ENCODE assay signal across 15 cellular contexts in the genomic region with DNA sequence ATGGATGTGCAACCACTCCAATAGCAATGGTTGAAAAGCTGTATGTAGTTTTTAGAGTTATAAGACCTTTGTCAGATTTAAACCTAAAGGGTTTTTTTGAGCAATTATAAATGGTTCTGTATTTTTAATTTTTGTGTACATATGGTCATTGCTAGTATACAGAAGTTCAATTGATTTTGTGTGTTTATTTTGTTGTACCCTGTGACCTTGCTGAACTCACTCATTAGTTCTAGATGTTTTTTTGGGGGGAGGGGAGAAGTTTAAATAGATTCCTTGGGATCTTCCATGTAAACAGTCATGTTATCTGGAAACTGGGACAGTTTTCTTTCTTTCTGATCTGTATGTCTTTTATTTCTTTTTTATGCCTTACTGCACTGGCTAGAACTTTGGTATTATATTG.
DNase-seq lines count a peak whose midpoint lies in the region; ATAC-seq, FAIRE-seq and TF ChIP-seq lines count a peak whose summit lies in the region.
"Had no signal": no experiment of that assay in that cellular context is flagged by ENCODE, and none has a peak within 500 bp of the region (broad histone marks: within the 10 kb centered on the region; RNA-seq: fewer than 3 reads in every experiment).

No MANE protein-coding gene starts in this region.

- H3K4me1 ChIP-seq in OCI-LY3 (ENCODE audit: low read length) (peaks cover 85% of the 10 kb centered on the region), astrocyte (ENCODE audit: insufficient read depth, low read length) (peaks cover 6% of the 10 kb centered on the region), Caco-2 (peaks cover 33% of the 10 kb centered on the region)
- H3K4me1 ChIP-seq in CD8-positive, alpha-beta T cell (ENCODE audit: insufficient read depth, low read length) = peaks cover 27% of the 10 kb centered on the region

- ATAC-seq in natural killer cell treated with Interleukin-12 subunit alpha and Interleukin-12 subunit beta and Interleukin-15 and Interleukin-18, amount 100 ng/mL, for 72 hours = no peak
- no peak for ATAC-seq in natural killer cell
- ATAC-seq in CD8-positive, alpha-beta T cell = no peak

- H3K36me3 ChIP-seq in OCI-LY3 (replicated peaks; ENCODE audit: low read depth, low read length) (peaks cover 8% of the 10 kb centered on the region), astrocyte (ENCODE audit: insufficient read depth, low read length) (no peaks in the 10 kb centered on the region), Caco-2 (ENCODE audit: control insufficient read depth, insufficient read depth, low read length) (no peaks in the 10 kb centered on the region)
- H3K36me3 ChIP-seq in CD8-positive, alpha-beta T cell (ENCODE audit: insufficient read depth, low read length) = no peaks in the 10 kb centered on the region
- H3K36me3 ChIP-seq: BE2C had no signal

- H4K20me1 ChIP-seq in OCI-LY3 (ENCODE audit: insufficient read depth, low read length) (peaks cover 17% of the 10 kb centered on the region; the same call in 1 of the 2 replicates), astrocyte (ENCODE audit: insufficient read depth, low read length) (peaks cover 89% of the 10 kb centered on the region)

- H3K4me3 Mint-ChIP-seq in natural killer cell treated with Interleukin-12 subunit alpha and Interleukin-12 subunit beta and Interleukin-15 and Interleukin-18, amount 100 ng/mL, for 72 hours = no peak overlapping the region
- H3K4me3 Mint-ChIP-seq in natural killer cell = no peak overlapping the region
- no peak overlapping the region for H3K4me3 Mint-ChIP-seq in astrocyte (ENCODE audit: unreplicated experiment)
- H3K4me3 Mint-ChIP-seq in nephron progenitor cell = no peak overlapping the region
- no peak overlapping the region for H3K4me3 Mint-ChIP-seq in CD8-positive, alpha-beta T cell
- H3K4me3 Mint-ChIP-seq in Caco-2 (ENCODE audit: unreplicated experiment) = no peak overlapping the region
- H3K4me3 Mint-ChIP-seq: H9 had no signal

- H3K79me2 ChIP-seq in OCI-LY3 (ENCODE audit: low read length) = peaks cover 97% of the 10 kb centered on the region
- H3K79me2 ChIP-seq in astrocyte (ENCODE audit: insufficient read depth, low read length) = peaks cover 100% of the 10 kb centered on the region

- H3K9me3 ChIP-seq in OCI-LY3 (ENCODE audit: insufficient read depth, low read length) = no peaks in the 10 kb centered on the region
- no peaks in the 10 kb centered on the region for H3K9me3 ChIP-seq in astrocyte (ENCODE audit: insufficient read depth, low read depth, low read length)
- H3K9me3 ChIP-seq in CD8-positive, alpha-beta T cell (ENCODE audit: low read length) = no peaks in the 10 kb centered on the region
- no peaks in the 10 kb centered on the region for H3K9me3 ChIP-seq in Caco-2
- H3K9me3 ChIP-seq: BE2C had no signal

- H3K27me3 Mint-ChIP-seq in natural killer cell treated with Interleukin-12 subunit alpha and Interleukin-12 subunit beta and Interleukin-15 and Interleukin-18, amount 100 ng/mL, for 72 hours = no peaks in the 10 kb centered on the region
- H3K27me3 Mint-ChIP-seq in natural killer cell (ENCODE audit: low read depth in 2 of 2) (no peaks in the 10 kb centered on the region), astrocyte (ENCODE audit: low read depth, unreplicated experiment) (no peaks in the 10 kb centered on the region), nephron progenitor cell (ENCODE audit: low read depth, poor library complexity) (no peaks in the 10 kb centered on the region), Caco-2 (ENCODE audit: insufficient read depth, unreplicated experiment) (no peaks in the 10 kb centered on the region)
- no peaks in the 10 kb centered on the region for H3K27me3 Mint-ChIP-seq in CD8-positive, alpha-beta T cell (ENCODE audit: low read depth)
- H3K27me3 Mint-ChIP-seq: IgD-negative memory B cell had no signal

- DNase-seq in natural killer cell treated with Interleukin-12 subunit alpha and Interleukin-12 subunit beta and Interleukin-15 and Interleukin-18, amount 100 ng/mL, for 72 hours (ENCODE audit: low spot score) = no peak
- DNase-seq in natural killer cell = no peak
- no peak for DNase-seq in astrocyte (ENCODE audit: low read depth)
- DNase-seq in nephron progenitor cell = no peak
- DNase-seq in dermis blood vessel endothelial cell = no peak
- no peak for DNase-seq in CD8-positive, alpha-beta T cell
- DNase-seq in Caco-2 = no peak
- DNase-seq: BE2C, DMS79, GOT3, H9 had no signal

- no TSS peak for BruUV-seq in Caco-2 (replicated peaks; lab: Mats Ljungman, UMichigan)

- no peaks in the 10 kb centered on the region for H3K27me3 ChIP-seq in OCI-LY3 (ENCODE audit: low read depth, low read length)
- no peaks in the 10 kb centered on the region for H3K27me3 ChIP-seq in astrocyte (ENCODE audit: insufficient read depth, low read length)
- no peaks in the 10 kb centered on the region for H3K27me3 ChIP-seq in CD8-positive, alpha-beta T cell (ENCODE audit: insufficient read depth, low read length)
- no peaks in the 10 kb centered on the region for H3K27me3 ChIP-seq in Caco-2 (replicated peaks; ENCODE audit: control insufficient read depth, insufficient read depth, low read length)
- H3K27me3 ChIP-seq: BE2C had no signal

- CTCF ChIA-PET in CD8-positive, alpha-beta T cell (lab: Charles Lee) = interaction anchor here (0.6 kb wide), 1 partner anchor 52 kb away, joined by 3 read pairs; no protein-coding TSS in a partner anchor
- CTCF ChIA-PET in Caco-2 (lab: Charles Lee) = no interaction called here

- POLR2A ChIA-PET in CD8-positive, alpha-beta T cell (lab: Charles Lee) = no interaction called here
- POLR2A ChIA-PET in Caco-2 (lab: Charles Lee) = no interaction called here

- peak overlapping the region; percentile 61 for H3K4me2 ChIP-seq in OCI-LY3 (ENCODE audit: low read length)
- H3K4me2 ChIP-seq in astrocyte (ENCODE audit: low read length) = no peak overlapping the region

- H3K27ac ChIP-seq in OCI-LY3 (ENCODE audit: low read length) = peak overlapping the region; percentile 58
- no peak overlapping the region for H3K27ac ChIP-seq in astrocyte (ENCODE audit: low read depth, low read length)
- H3K27ac ChIP-seq in CD8-positive, alpha-beta T cell (ENCODE audit: low read depth, low read length) = no peak overlapping the region
- H3K27ac ChIP-seq: C4-2B had no signal

- peaks cover 50 to 77% of the 10 kb centered on the region in 2 donors for H3K4me1 Mint-ChIP-seq in natural killer cell treated with Interleukin-12 subunit alpha and Interleukin-12 subunit beta and Interleukin-15 and Interleukin-18, amount 100 ng/mL, for 72 hours (ENCODE audit: low read depth in 2 of 2)
- H3K4me1 Mint-ChIP-seq in natural killer cell (peaks cover 52 to 59% of the 10 kb centered on the region in 2 donors), astrocyte (ENCODE audit: low read depth, unreplicated experiment) (peaks cover 44% of the 10 kb centered on the region), nephron progenitor cell (peaks cover 40% of the 10 kb centered on the region), Caco-2 (ENCODE audit: low read depth, unreplicated experiment) (peaks cover 24% of the 10 kb centered on the region)
- H3K4me1 Mint-ChIP-seq in CD8-positive, alpha-beta T cell (ENCODE audit: low read depth) = peaks cover 70% of the 10 kb centered on the region

- H3K4me3 ChIP-seq in OCI-LY3 (ENCODE audit: low read length) = peak overlapping the region; percentile 53
- H3K4me3 ChIP-seq in astrocyte (ENCODE audit: insufficient read depth, low read depth, low read length) = no peak overlapping the region
- H3K4me3 ChIP-seq in CD8-positive, alpha-beta T cell (ENCODE audit: low read depth, low read length) = no peak overlapping the region
- H3K4me3 ChIP-seq in Caco-2 (ENCODE audit: low read depth, low read length) = no peak overlapping the region

- TF ChIP-seq CTCF in natural killer cell (IDR thresholded peaks at IDR 0.05) (no peak), OCI-LY3 (IDR thresholded peaks at IDR 0.05; ENCODE audit: low read depth, low read length) (no peak), astrocyte (IDR thresholded peaks at IDR 0.05; ENCODE audit: insufficient read depth, low read depth, low read length) (no peak), nephron progenitor cell (IDR thresholded peaks at IDR 0.05) (no peak), Caco-2 (IDR thresholded peaks at IDR 0.05; ENCODE audit: insufficient read depth in 1 of 2, low read depth in 1 of 2, low read length in 1 of 2, severe bottlenecking in 1 of 2, unreplicated experiment in 1 of 2) (no peak)
- no peak for TF ChIP-seq CTCF in CD8-positive, alpha-beta T cell (IDR thresholded peaks at IDR 0.05)

- no peaks in the 10 kb centered on the region for H3K9me3 Mint-ChIP-seq in natural killer cell treated with Interleukin-12 subunit alpha and Interleukin-12 subunit beta and Interleukin-15 and Interleukin-18, amount 100 ng/mL, for 72 hours
- H3K9me3 Mint-ChIP-seq in natural killer cell (no peaks in the 10 kb centered on the region), astrocyte (ENCODE audit: unreplicated experiment) (no peaks in the 10 kb centered on the region), nephron progenitor cell (no peaks in the 10 kb centered on the region), Caco-2 (ENCODE audit: unreplicated experiment) (no peaks in the 10 kb centered on the region)
- no peaks in the 10 kb centered on the region for H3K9me3 Mint-ChIP-seq in CD8-positive, alpha-beta T cell
- H3K9me3 Mint-ChIP-seq: H9, IgD-negative memory B cell had no signal

- H3K36me3 Mint-ChIP-seq in natural killer cell treated with Interleukin-12 subunit alpha and Interleukin-12 subunit beta and Interleukin-15 and Interleukin-18, amount 100 ng/mL, for 72 hours = no peaks in the 10 kb centered on the region
- H3K36me3 Mint-ChIP-seq in natural killer cell (no peaks in the 10 kb centered on the region), astrocyte (ENCODE audit: low read depth, unreplicated experiment) (no peaks in the 10 kb centered on the region), nephron progenitor cell (ENCODE audit: low read depth) (no peaks in the 10 kb centered on the region), Caco-2 (ENCODE audit: insufficient read depth, unreplicated experiment) (peaks cover 4% of the 10 kb centered on the region)
- peaks cover 5% of the 10 kb centered on the region for H3K36me3 Mint-ChIP-seq in CD8-positive, alpha-beta T cell
- H3K36me3 Mint-ChIP-seq: IgD-negative memory B cell had no signal

- peak overlapping the region; percentile 16; the same call in 1 of the 2 replicates for H3K9ac ChIP-seq in OCI-LY3 (ENCODE audit: low read length)
- no peak overlapping the region for H3K9ac ChIP-seq in astrocyte (ENCODE audit: low read length)

- H2AFZ ChIP-seq in OCI-LY3 (ENCODE audit: low read depth, low read length) = no peak overlapping the region
- H2AFZ ChIP-seq in astrocyte (ENCODE audit: low read depth, low read length) = no peak overlapping the region

- FAIRE-seq in astrocyte (lab: Jason Lieb, UNC) = no peak
- FAIRE-seq: GM12891 had no signal

- peak overlapping the region; percentile 10 to 81 for H3K27ac Mint-ChIP-seq in natural killer cell treated with Interleukin-12 subunit alpha and Interleukin-12 subunit beta and Interleukin-15 and Interleukin-18, amount 100 ng/mL, for 72 hours
- H3K27ac Mint-ChIP-seq in natural killer cell (no peak overlapping the region), astrocyte (ENCODE audit: unreplicated experiment) (peak overlapping the region; percentile 27), nephron progenitor cell (peak overlapping the region; percentile 12), Caco-2 (ENCODE audit: unreplicated experiment) (no peak overlapping the region)
- H3K27ac Mint-ChIP-seq in CD8-positive, alpha-beta T cell = no peak overlapping the region
- H3K27ac Mint-ChIP-seq: H9, IgD-negative memory B cell had no signal

- intact Hi-C loops in natural killer cell (cut with micrococcal nuclease) = no loop called here
- intact Hi-C loops in CD8-positive, alpha-beta T cell (cut with DNase I, micrococcal nuclease) = loop anchor here (5.0 to 10.0 kb wide), 4 partner anchors 47 to 175 kb away; no protein-coding TSS in a partner anchor
- intact Hi-C loops in Caco-2 (cut with micrococcal nuclease; ENCODE audit: unreplicated experiment) = loop anchor here (10.0 kb wide), 1 partner anchor 175 kb away; no protein-coding TSS in a partner anchor

Comparison
In these comparisons a context has a peak if more than half of its experiments do, and no peak if none do; other contexts are left out.
1. H3K27ac Mint-ChIP-seq: peak in natural killer cell treated with Interleukin-12 subunit alpha and Interleukin-12 subunit beta and Interleukin-15 and Interleukin-18, amount 100 ng/mL, for 72 hours (2 of 2), astrocyte (single experiment) and nephron progenitor cell (single experiment); none in natural killer cell (0 of 2), CD8-positive, alpha-beta T cell (single experiment) and Caco-2 (single experiment).